In the genomic region with DNA sequence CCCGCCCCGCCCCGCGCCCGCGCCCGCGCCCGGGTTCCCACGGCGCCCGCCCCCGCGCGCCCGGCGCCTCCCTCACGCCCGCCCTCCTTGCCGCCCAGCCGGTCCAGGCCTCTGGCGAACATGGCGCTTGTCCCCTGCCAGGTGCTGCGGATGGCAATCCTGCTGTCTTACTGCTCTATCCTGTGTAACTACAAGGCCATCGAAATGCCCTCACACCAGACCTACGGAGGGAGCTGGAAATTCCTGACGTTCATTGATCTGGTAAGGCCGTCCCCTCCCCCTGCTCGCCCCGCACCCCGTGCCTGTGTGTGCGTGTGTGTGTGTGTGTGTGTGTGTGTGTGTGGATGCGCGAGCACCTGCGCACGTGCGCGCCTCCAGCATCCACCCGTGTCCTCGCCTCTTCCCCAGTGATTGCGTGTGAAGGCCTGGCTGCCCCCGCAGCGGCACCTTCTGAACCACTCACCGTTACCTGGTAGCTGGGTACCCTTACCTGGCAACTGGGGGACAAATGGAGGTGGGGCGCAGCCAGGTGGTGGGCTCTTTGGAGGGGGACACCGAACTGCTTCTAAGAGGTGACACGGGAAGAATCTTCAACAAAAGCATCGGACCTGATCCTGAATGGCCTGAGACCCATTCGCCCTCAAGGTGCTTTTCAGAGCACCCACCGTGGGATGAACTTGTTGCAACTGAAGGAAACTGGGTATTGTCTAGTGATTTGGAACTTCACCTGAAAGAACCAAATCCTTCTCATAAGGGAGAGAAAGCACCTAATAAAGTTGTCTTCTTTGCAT, we compare ENCODE assay signal across 8 cellular contexts. TPM values are rescaled to one million over a fixed set of nuclear protein-coding genes. Genes with fewer than 3 reads are reported as not detected.
DNase-seq lines count a peak whose midpoint lies in the region; ATAC-seq and TF ChIP-seq lines count a peak whose summit lies in the region.

A gene with protein sequence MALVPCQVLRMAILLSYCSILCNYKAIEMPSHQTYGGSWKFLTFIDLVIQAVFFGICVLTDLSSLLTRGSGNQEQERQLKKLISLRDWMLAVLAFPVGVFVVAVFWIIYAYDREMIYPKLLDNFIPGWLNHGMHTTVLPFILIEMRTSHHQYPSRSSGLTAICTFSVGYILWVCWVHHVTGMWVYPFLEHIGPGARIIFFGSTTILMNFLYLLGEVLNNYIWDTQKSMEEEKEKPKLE (plus strand): TSS at position 84 of the 791 bp plus-strand sequence. CDS start 37 bp downstream, at position 121.

- H3K4me3 ChIP-seq in A673 (ENCODE audit: low read depth, low read length, poor library complexity, severe bottlenecking) (peak within 1 kb of the TSS; percentile 65), transverse colon (peak within 1 kb of the TSS; percentile 56 to 89 (median 82))

- BruUV-seq in A673 (replicated peaks; lab: Mats Ljungman, UMichigan): no TSS peak

- POLR2A ChIA-PET in A673 (lab: Charles Lee; ENCODE audit: low non-redundant PET): no interaction called here

- TF ChIP-seq CTCF in A673 (conservative IDR thresholded peaks at IDR 0.05; ENCODE audit: low read depth, low read length) (no peak), transverse colon (IDR thresholded peaks at IDR 0.05) (no peak)

- ATAC-seq in GM18907 (IDR thresholded peaks at IDR 0.05; ENCODE audit: unreplicated experiment) (peak; percentile 74), HG03108 (IDR thresholded peaks at IDR 0.05; ENCODE audit: unreplicated experiment) (peak; percentile 49)

- WGBS in transverse colon (ENCODE audit: low coverage in 1 of 2), 2 donors: 8% methylated on average over 21 of the region's 50 CpGs; no CpG with 5 or more reads in 1 of the 2 donors

- intact Hi-C loops in A673 (cut with micrococcal nuclease; ENCODE audit: unreplicated experiment) (no loop called here), transverse colon (cut with DNase I; ENCODE audit: low total_unique reads) (loop anchor here (2.0 kb wide), 1 partner anchor 114 kb away; no protein-coding TSS in a partner anchor)

- no peaks in the 10 kb centered on the region for H3K36me3 ChIP-seq in A673 (ENCODE audit: insufficient read depth, low read length, poor library complexity, severe bottlenecking)
- no peaks in the 10 kb centered on the region for H3K36me3 ChIP-seq in transverse colon

- in situ Hi-C loops in transverse colon (cut with MboI; ENCODE audit: low pct_ligation_motif_present in 1 of 4, low pct_unique_long_range_greater_than_20kb in 1 of 4, low sequenced_read_pairs in 3 of 4): no loop called here

- H3K27me3 ChIP-seq in A673 (replicated peaks; ENCODE audit: insufficient read depth, low read depth, low read length, poor library complexity): no peaks in the 10 kb centered on the region
- no peaks in the 10 kb centered on the region for H3K27me3 ChIP-seq in transverse colon

- H3K4me1 ChIP-seq in A673 (ENCODE audit: insufficient read depth, low read length, poor library complexity, severe bottlenecking) (no peaks in the 10 kb centered on the region), transverse colon (peaks cover 0 to 18% (median 8%) of the 10 kb centered on the region in 4 donors)

- H3K9me3 ChIP-seq in A673 (ENCODE audit: low read depth, low read length, poor library complexity, severe bottlenecking): no peaks in the 10 kb centered on the region
- H3K9me3 ChIP-seq in transverse colon: no peaks in the 10 kb centered on the region

- H3K27ac ChIP-seq in A673 (ENCODE audit: low read depth, low read length, poor library complexity, severe bottlenecking) (no peak within 1 kb of the TSS), transverse colon (peak within 1 kb of the TSS; percentile 91 to 95 (median 93))

- DNase-seq in A673 (ENCODE audit: low spot score) (peak; percentile 43), OCI-M1 (lab: John Stamatoyannopoulos, UW) (peak; percentile 93), glomerular endothelial cell (ENCODE audit: extremely low read depth, low read depth, low spot score) (no peak), pons (ENCODE audit: low spot score) (peak; percentile 63), transverse colon (no peak)
- peak; percentile 11 to 59 (median 20) for DNase-seq in activated naive CD4-positive, alpha-beta T cell (lab: John Stamatoyannopoulos, UW)

- CTCF ChIA-PET in A673 (lab: Charles Lee): no interaction called here

- TF ChIP-seq POLR2A in transverse colon (IDR thresholded peaks at IDR 0.05): no peak

- TF ChIP-seq EP300 in transverse colon (IDR thresholded peaks at IDR 0.05; ENCODE audit: low read depth): no peak

RNA-seq across cellular contexts. Expression of the gene that starts here (rescaled TPM):
- total RNA-seq in A673 (2021) (2.2 and 4.1 TPM in 2 replicates), glomerular endothelial cell (27.1 and 32.7 TPM in 2 replicates), transverse colon (10 to 100 TPM; 16.5 to 38.2 (median 21.6) TPM)

Comparison
In these comparisons a context has a peak if more than half of its experiments do, and no peak if none do; other contexts are left out.
1. DNase-seq: peak in A673 (single experiment), OCI-M1 (single experiment), activated naive CD4-positive, alpha-beta T cell (4 of 4) and pons (single experiment); none in glomerular endothelial cell (single experiment) and transverse colon (single experiment).